In the genomic region with DNA sequence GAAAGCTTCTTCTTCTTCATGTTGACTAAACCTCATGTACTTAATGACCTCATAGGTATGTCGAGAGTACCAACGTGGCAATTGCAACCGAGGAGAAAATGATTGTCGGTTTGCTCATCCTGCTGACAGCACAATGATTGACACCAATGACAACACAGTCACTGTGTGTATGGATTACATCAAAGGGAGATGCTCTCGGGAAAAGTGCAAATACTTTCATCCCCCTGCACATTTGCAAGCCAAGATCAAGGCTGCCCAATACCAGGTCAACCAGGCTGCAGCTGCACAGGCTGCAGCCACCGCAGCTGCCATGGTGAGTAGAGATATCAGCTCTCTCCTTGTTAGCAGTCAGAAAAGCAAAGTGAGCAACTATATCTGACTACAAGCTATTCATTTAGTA, we compare ENCODE assay signal across 14 cellular contexts.
DNase-seq lines count a peak whose midpoint lies in the region; ATAC-seq lines count a peak whose summit lies in the region.
"Had no signal": no experiment of that assay in that cellular context is flagged by ENCODE, and none has a peak within 500 bp of the region (broad histone marks: within the 10 kb centered on the region; RNA-seq: fewer than 3 reads in every experiment).

No MANE protein-coding gene starts in this region.

- H3K4me3 Mint-ChIP-seq in activated naive CD4-positive, alpha-beta T cell treated with anti-CD3 and anti-CD28 coated beads for 36 hours = no peak overlapping the region
- no peak overlapping the region for H3K4me3 Mint-ChIP-seq in activated naive CD8-positive, alpha-beta T cell treated with anti-CD3 and anti-CD28 coated beads for 36 hours
- H3K4me3 Mint-ChIP-seq in memory B cell = no peak overlapping the region

- no peaks in the 10 kb centered on the region for H3K9me3 Mint-ChIP-seq in activated naive CD4-positive, alpha-beta T cell treated with anti-CD3 and anti-CD28 coated beads for 36 hours
- H3K9me3 Mint-ChIP-seq in activated naive CD8-positive, alpha-beta T cell treated with anti-CD3 and anti-CD28 coated beads for 36 hours = no peaks in the 10 kb centered on the region
- H3K9me3 Mint-ChIP-seq in memory B cell = no peaks in the 10 kb centered on the region

- intact Hi-C loops in activated naive CD4-positive, alpha-beta T cell treated with anti-CD3 and anti-CD28 coated beads for 36 hours (cut with micrococcal nuclease) = loop anchor here (10.0 kb wide), 1 partner anchor 1240 kb away; a partner anchor contains a TSS

- CTCF ChIA-PET in activated naive CD4-positive, alpha-beta T cell treated with anti-CD3 and anti-CD28 coated beads for 36 hours (lab: Charles Lee) = interaction anchor here (0.6 to 4.7 kb wide), 8 partner anchors 14 to 396 kb away, joined by 3 to 24 read pairs (median 4); no protein-coding TSS in a partner anchor

- ATAC-seq in memory B cell (ENCODE audit: low read depth) (no peak), HG03095 (IDR thresholded peaks at IDR 0.05; ENCODE audit: unreplicated experiment) (no peak)

- H3K27me3 Mint-ChIP-seq in activated naive CD4-positive, alpha-beta T cell treated with anti-CD3 and anti-CD28 coated beads for 36 hours (ENCODE audit: low read depth) = no peaks in the 10 kb centered on the region
- H3K27me3 Mint-ChIP-seq in activated naive CD8-positive, alpha-beta T cell treated with anti-CD3 and anti-CD28 coated beads for 36 hours = no peaks in the 10 kb centered on the region
- no peaks in the 10 kb centered on the region for H3K27me3 Mint-ChIP-seq in memory B cell

- H3K4me1 Mint-ChIP-seq in activated naive CD4-positive, alpha-beta T cell treated with anti-CD3 and anti-CD28 coated beads for 36 hours (ENCODE audit: low read depth) = peaks cover 61% of the 10 kb centered on the region
- H3K4me1 Mint-ChIP-seq in activated naive CD8-positive, alpha-beta T cell treated with anti-CD3 and anti-CD28 coated beads for 36 hours = peaks cover 53% of the 10 kb centered on the region
- peaks cover 35% of the 10 kb centered on the region for H3K4me1 Mint-ChIP-seq in memory B cell

- H3K36me3 Mint-ChIP-seq in activated naive CD4-positive, alpha-beta T cell treated with anti-CD3 and anti-CD28 coated beads for 36 hours (ENCODE audit: low read depth) = peaks cover 23% of the 10 kb centered on the region
- peaks cover 16% of the 10 kb centered on the region for H3K36me3 Mint-ChIP-seq in activated naive CD8-positive, alpha-beta T cell treated with anti-CD3 and anti-CD28 coated beads for 36 hours
- peaks cover 15% of the 10 kb centered on the region for H3K36me3 Mint-ChIP-seq in memory B cell

- peak overlapping the region; percentile 42 for H3K27ac Mint-ChIP-seq in activated naive CD4-positive, alpha-beta T cell treated with anti-CD3 and anti-CD28 coated beads for 36 hours
- peak overlapping the region; percentile 50 for H3K27ac Mint-ChIP-seq in activated naive CD8-positive, alpha-beta T cell treated with anti-CD3 and anti-CD28 coated beads for 36 hours
- H3K27ac Mint-ChIP-seq in memory B cell = peak overlapping the region; percentile 22

- DNase-seq in activated naive CD4-positive, alpha-beta T cell treated with anti-CD3 and anti-CD28 coated beads for 36 hours = no peak
- DNase-seq in activated naive CD4-positive, alpha-beta T cell treated with anti-CD3 and anti-CD28 coated beads, Interleukin-2, amount 50 U/mL, for 16 hours = no peak
- no peak for DNase-seq in activated naive CD8-positive, alpha-beta T cell treated with anti-CD3 and anti-CD28 coated beads for 36 hours
- no peak for DNase-seq in memory B cell (ENCODE audit: low spot score in 2 of 2)
- peak; percentile 52 for DNase-seq in superior temporal gyrus (ENCODE audit: extremely low spot score)
- no peak for DNase-seq in NOMO-1 (lab: John Stamatoyannopoulos, UW; ENCODE audit: unreplicated experiment in 2 of 2)
- no peak for DNase-seq in NCI-H748 treated with DMSO at 0.1 percent for 48 hours (lab: John Stamatoyannopoulos, UW)
- DNase-seq: erythroblast; head of caudate nucleus; NCI-H2171; NK-92 treated with Interleukin-12 subunit alpha and Interleukin-12 subunit beta, amount 100 ng/mL, for 24 hours; SHP77; stimulated activated CD4-positive, alpha-beta T cell treated with anti-CD3 and anti-CD28 coated beads, Interleukin-1b, Interleukin-23, amount 100 ng/mL, for 48 hours had no signal
